Comparison of ENCODE assay signal across 6 cellular contexts in genomic region chr1:1001057-1001630, GRCh38. TPM values are rescaled to one million over a fixed set of nuclear protein-coding genes. Genes with fewer than 3 reads are reported as not detected.
A peak's percentile ranks its signal among the peaks of the same experiment; 100 is the strongest.
DNase-seq lines count a peak whose midpoint lies in the region; ATAC-seq and TF ChIP-seq lines count a peak whose summit lies in the region.

No MANE protein-coding gene starts in this region.

- no peaks in the 10 kb centered on the region for H3K9me3 Mint-ChIP-seq in natural killer cell treated with Interleukin-12 subunit alpha and Interleukin-12 subunit beta and Interleukin-15 and Interleukin-18, amount 100 ng/mL, for 72 hours

- peaks cover 10 to 11% of the 10 kb centered on the region in 2 donors for H3K27me3 Mint-ChIP-seq in natural killer cell treated with Interleukin-12 subunit alpha and Interleukin-12 subunit beta and Interleukin-15 and Interleukin-18, amount 100 ng/mL, for 72 hours

- ATAC-seq in natural killer cell treated with Interleukin-12 subunit alpha and Interleukin-12 subunit beta and Interleukin-15 and Interleukin-18, amount 100 ng/mL, for 72 hours: no peak
- no peak for ATAC-seq in GM21381 (IDR thresholded peaks at IDR 0.05; ENCODE audit: unreplicated experiment)

- H3K27ac Mint-ChIP-seq in natural killer cell treated with Interleukin-12 subunit alpha and Interleukin-12 subunit beta and Interleukin-15 and Interleukin-18, amount 100 ng/mL, for 72 hours: no peak overlapping the region

- peak overlapping the region; percentile 58 for H3K4me3 Mint-ChIP-seq in natural killer cell treated with Interleukin-12 subunit alpha and Interleukin-12 subunit beta and Interleukin-15 and Interleukin-18, amount 100 ng/mL, for 72 hours

- no peak for TF ChIP-seq CTCF in GM13977 (IDR thresholded peaks at IDR 0.05; ENCODE audit: extremely low read depth, insufficient read depth, missing control alignments)
- TF ChIP-seq CTCF in astrocyte of the spinal cord (IDR thresholded peaks at IDR 0.05; ENCODE audit: low read depth, low read length): no peak

- peak overlapping the region; percentile 32 for H3K4me3 ChIP-seq in astrocyte of the spinal cord (ENCODE audit: low read depth, low read length)

- in situ Hi-C loops in GM13977 (cut with MboI; ENCODE audit: low pct_unique_long_range_greater_than_20kb, low sequenced_read_pairs, unreplicated experiment) (no loop called here), astrocyte of the spinal cord (cut with HindIII; ENCODE audit: low sequenced_read_pairs) (no loop called here)

- DNase-seq in GM13977 (ENCODE audit: low spot score): peak; percentile 56
- no peak for DNase-seq in astrocyte of the spinal cord (ENCODE audit: low read depth, low spot score)
- no peak for DNase-seq in natural killer cell treated with Interleukin-12 subunit alpha and Interleukin-12 subunit beta and Interleukin-15 and Interleukin-18, amount 100 ng/mL, for 72 hours (ENCODE audit: low spot score)
- no peak for DNase-seq in NCI-H146 treated with DMSO at 0.1 percent for 48 hours (lab: John Stamatoyannopoulos, UW; ENCODE audit: unreplicated experiment)
- DNase-seq in D341Med (ENCODE audit: low spot score): no peak

- peaks cover 9 to 15% of the 10 kb centered on the region in 2 donors for H3K4me1 Mint-ChIP-seq in natural killer cell treated with Interleukin-12 subunit alpha and Interleukin-12 subunit beta and Interleukin-15 and Interleukin-18, amount 100 ng/mL, for 72 hours (ENCODE audit: low read depth in 2 of 2)

- H3K36me3 Mint-ChIP-seq in natural killer cell treated with Interleukin-12 subunit alpha and Interleukin-12 subunit beta and Interleukin-15 and Interleukin-18, amount 100 ng/mL, for 72 hours: no peaks in the 10 kb centered on the region

RNA-seq across cellular contexts. Expression of gene HES4, which starts 1.2 kb away (rescaled TPM):
- total RNA-seq in natural killer cell treated with Interleukin-12 subunit alpha and Interleukin-12 subunit beta and Interleukin-15 and Interleukin-18, amount 100 ng/mL, for 72 hours: not detected

RNA-seq across cellular contexts. Expression of gene ISG15, which starts 12.2 kb away (rescaled TPM):
- 10 to 100 TPM; 15.2 to 44.3 TPM for total RNA-seq in natural killer cell treated with Interleukin-12 subunit alpha and Interleukin-12 subunit beta and Interleukin-15 and Interleukin-18, amount 100 ng/mL, for 72 hours

RNA-seq across cellular contexts. Expression of gene AGRN, which starts 18.8 kb away (rescaled TPM):
- total RNA-seq in natural killer cell treated with Interleukin-12 subunit alpha and Interleukin-12 subunit beta and Interleukin-15 and Interleukin-18, amount 100 ng/mL, for 72 hours: 1 to 10 TPM; 9.3 to 9.4 TPM

RNA-seq across cellular contexts. Expression of gene PERM1, which starts 19.3 kb away (rescaled TPM):
- not detected for total RNA-seq in natural killer cell treated with Interleukin-12 subunit alpha and Interleukin-12 subunit beta and Interleukin-15 and Interleukin-18, amount 100 ng/mL, for 72 hours

RNA-seq across cellular contexts. Expression of gene PLEKHN1, which starts 34.9 kb away (rescaled TPM):
- 1 to 10 TPM; 1.4 TPM for total RNA-seq in natural killer cell treated with Interleukin-12 subunit alpha and Interleukin-12 subunit beta and Interleukin-15 and Interleukin-18, amount 100 ng/mL, for 72 hours
